In genomic region chr18:73461038-73461779, GRCh38 we compare ENCODE assay signal across 17 cellular contexts.
DNase-seq lines count a peak whose midpoint lies in the region; ATAC-seq, FAIRE-seq and TF ChIP-seq lines count a peak whose summit lies in the region.
"Had no signal": no experiment of that assay in that cellular context is flagged by ENCODE, and none has a peak within 500 bp of the region (broad histone marks: within the 10 kb centered on the region; RNA-seq: fewer than 3 reads in every experiment).

No MANE protein-coding gene starts in this region.

- no peak overlapping the region for H3K27ac Mint-ChIP-seq in astrocyte (ENCODE audit: unreplicated experiment)
- no peak overlapping the region for H3K27ac Mint-ChIP-seq in nephron progenitor cell
- H3K27ac Mint-ChIP-seq: CD8-positive, alpha-beta memory T cell had no signal

- in situ Hi-C loops in HepG2 (cut with HindIII; ENCODE audit: extremely low pct_ligation_motif_present, low pct_unique_long_range_greater_than_20kb) = no loop called here

- H3K27ac ChIP-seq in liver (ENCODE audit: low read depth in 1 of 2, low read length in 2 of 2) (peak overlapping the region in 1 of 2 donors; percentile 28), HepG2 (ENCODE audit: extremely low read length, insufficient read depth, low read length) (no peak overlapping the region), astrocyte (ENCODE audit: low read depth, low read length) (no peak overlapping the region), right lobe of liver (no peak overlapping the region), urinary bladder (ENCODE audit: low read depth) (peak overlapping the region; percentile 23)

- no peaks in the 10 kb centered on the region for H4K20me1 ChIP-seq in HepG2 (ENCODE audit: insufficient read depth, low read length)
- no peaks in the 10 kb centered on the region for H4K20me1 ChIP-seq in astrocyte (ENCODE audit: insufficient read depth, low read length)

- 54% methylated on average over 12 of the region's 12 CpGs for WGBS in liver
- 3% methylated on average over 9 of the region's 12 CpGs for WGBS in HepG2 (ENCODE audit: low lambda C conversion rate)
- WGBS in right lobe of liver (ENCODE audit: insufficient coverage, low coverage, low lambda C conversion rate, missing lambda C conversion rate) = 49% methylated on average over 12 of the region's 12 CpGs
- 47% methylated on average over 12 of the region's 12 CpGs for WGBS in urinary bladder

- no peak overlapping the region for H2AFZ ChIP-seq in HepG2 (ENCODE audit: low read length)
- H2AFZ ChIP-seq in astrocyte (ENCODE audit: low read depth, low read length) = no peak overlapping the region

- DNase-seq in HepG2 (ENCODE audit: low spot score) (no peak), astrocyte (ENCODE audit: low read depth) (no peak), right lobe of liver (peak in 1 of 3 donors; percentile 22), NOMO-1 treated with DMSO at 0.1 percent for 48 hours (lab: John Stamatoyannopoulos, UW; ENCODE audit: unreplicated experiment) (no peak), nephron progenitor cell (no peak), NCI-H1694 (lab: John Stamatoyannopoulos, UW) (no peak)
- DNase-seq: CD8-positive, alpha-beta memory T cell; NCI-H1436 treated with DMSO at 0.1 percent for 48 hours; NCI-H2107; SK-N-SH had no signal

- H3K36me3 Mint-ChIP-seq in astrocyte (ENCODE audit: low read depth, unreplicated experiment) (no peaks in the 10 kb centered on the region), nephron progenitor cell (ENCODE audit: low read depth) (no peaks in the 10 kb centered on the region)
- H3K36me3 Mint-ChIP-seq: CD8-positive, alpha-beta memory T cell had no signal

- H3K4me1 ChIP-seq in liver (ENCODE audit: control insufficient read depth in 4 of 4, insufficient read depth in 4 of 4, low read length in 3 of 4) (peaks cover 3 to 11% (median 4%) of the 10 kb centered on the region in 4 donors), HepG2 (ENCODE audit: insufficient read depth, low read length) (peaks cover 6% of the 10 kb centered on the region; the same call in 1 of the 2 replicates), astrocyte (ENCODE audit: insufficient read depth, low read length) (no peaks in the 10 kb centered on the region), right lobe of liver (no peaks in the 10 kb centered on the region), urinary bladder (ENCODE audit: insufficient read depth) (no peaks in the 10 kb centered on the region)
- H3K4me1 ChIP-seq: BE2C had no signal

- intact Hi-C loops in HepG2 (cut with micrococcal nuclease; ENCODE audit: unreplicated experiment) (no loop called here), right lobe of liver (cut with DNase I) (no loop called here)

- no peaks in the 10 kb centered on the region for H3K36me3 ChIP-seq in liver (ENCODE audit: control insufficient read depth in 4 of 4, insufficient read depth in 3 of 4, low read depth in 1 of 4, low read length in 3 of 4)
- H3K36me3 ChIP-seq in HepG2 (replicated peaks in 1 of 2; ENCODE audit: control insufficient read depth in 1 of 2, insufficient read depth in 2 of 2, low read length in 2 of 2) = no peaks in the 10 kb centered on the region
- H3K36me3 ChIP-seq in astrocyte (ENCODE audit: insufficient read depth, low read length) = no peaks in the 10 kb centered on the region
- H3K36me3 ChIP-seq in right lobe of liver = no peaks in the 10 kb centered on the region
- H3K36me3 ChIP-seq in urinary bladder (ENCODE audit: insufficient read depth) = peaks cover 1% of the 10 kb centered on the region
- H3K36me3 ChIP-seq: BE2C had no signal

- H3K4me2 ChIP-seq in HepG2 (ENCODE audit: low read depth, low read length) (no peak overlapping the region), astrocyte (ENCODE audit: low read length) (peak overlapping the region; percentile 52)
- H3K4me2 ChIP-seq: SK-N-SH had no signal

- POLR2A ChIA-PET in HepG2 (lab: Yijun Ruan, JAX) = no interaction called here

- TF ChIP-seq RAD21 in liver (IDR thresholded peaks at IDR 0.05) (no peak), HepG2 (CRISPR knock-in tag; IDR thresholded peaks at IDR 0.05) (no peak)

- H3K4me3 ChIP-seq in liver (ENCODE audit: low read depth in 1 of 3, low read length in 3 of 3) (no peak overlapping the region), HepG2 (replicated peaks in 1 of 3; ENCODE audit: insufficient read depth in 1 of 3, low read depth in 2 of 3, low read length in 3 of 3) (no peak overlapping the region), astrocyte (ENCODE audit: insufficient read depth, low read depth, low read length) (no peak overlapping the region), right lobe of liver (no peak overlapping the region), urinary bladder (ENCODE audit: low read depth, low read length) (no peak overlapping the region)
- H3K4me3 ChIP-seq: K562 had no signal

- H3K27me3 ChIP-seq in liver (ENCODE audit: control insufficient read depth in 4 of 4, insufficient read depth in 4 of 4, low read length in 3 of 4) (no peaks in the 10 kb centered on the region), HepG2 (ENCODE audit: control insufficient read depth in 1 of 2, insufficient read depth in 2 of 2, low read length in 2 of 2) (no peaks in the 10 kb centered on the region), astrocyte (ENCODE audit: insufficient read depth, low read length) (no peaks in the 10 kb centered on the region), right lobe of liver (no peaks in the 10 kb centered on the region)
- H3K27me3 ChIP-seq: BE2C had no signal

- FAIRE-seq in HepG2 (lab: Jason Lieb, UNC) (no peak), astrocyte (lab: Jason Lieb, UNC) (no peak)
- FAIRE-seq: H54, K562 had no signal

- H3K27me3 Mint-ChIP-seq in astrocyte (ENCODE audit: low read depth, unreplicated experiment) (no peaks in the 10 kb centered on the region), nephron progenitor cell (ENCODE audit: low read depth, poor library complexity) (peaks cover 3% of the 10 kb centered on the region)
- H3K27me3 Mint-ChIP-seq: CD8-positive, alpha-beta memory T cell had no signal

- TF ChIP-seq EP300 in HepG2 (IDR thresholded peaks at IDR 0.05; ENCODE audit: low read depth in 2 of 2, low read length in 2 of 2) (no peak), HepG2 (CRISPR knock-in tag; IDR thresholded peaks at IDR 0.05; ENCODE audit: borderline replicate concordance) (no peak)

- H3K4me3 Mint-ChIP-seq in astrocyte (ENCODE audit: unreplicated experiment) = no peak overlapping the region
- H3K4me3 Mint-ChIP-seq in nephron progenitor cell = no peak overlapping the region
- H3K4me3 Mint-ChIP-seq: CD8-positive, alpha-beta memory T cell had no signal

- no peaks in the 10 kb centered on the region for H3K9me3 ChIP-seq in liver (ENCODE audit: control insufficient read depth in 4 of 4, low read length in 3 of 4)
- H3K9me3 ChIP-seq in HepG2 (ENCODE audit: low read length) = no peaks in the 10 kb centered on the region
- H3K9me3 ChIP-seq in astrocyte (ENCODE audit: insufficient read depth, low read depth, low read length) = no peaks in the 10 kb centered on the region
- no peaks in the 10 kb centered on the region for H3K9me3 ChIP-seq in right lobe of liver
- H3K9me3 ChIP-seq: BE2C, SK-N-SH had no signal

- H3K4me1 Mint-ChIP-seq in astrocyte (ENCODE audit: low read depth, unreplicated experiment) = peaks cover 7% of the 10 kb centered on the region
- H3K4me1 Mint-ChIP-seq in nephron progenitor cell = peaks cover 6% of the 10 kb centered on the region
- H3K4me1 Mint-ChIP-seq: CD8-positive, alpha-beta memory T cell had no signal

- TF ChIP-seq CTCF in liver (IDR thresholded peaks at IDR 0.05; ENCODE audit: low read depth, low read length, missing input control) (no peak), HepG2 (CRISPR knock-in tag; IDR thresholded peaks at IDR 0.05) (no peak), astrocyte (IDR thresholded peaks at IDR 0.05; ENCODE audit: insufficient read depth, low read depth, low read length) (no peak), right lobe of liver (IDR thresholded peaks at IDR 0.05) (no peak), nephron progenitor cell (IDR thresholded peaks at IDR 0.05) (no peak)

- H3K9ac ChIP-seq in liver (ENCODE audit: low read depth in 1 of 2, low read length in 2 of 2) (no peak overlapping the region), HepG2 (ENCODE audit: insufficient read depth, low read depth, low read length) (no peak overlapping the region), astrocyte (ENCODE audit: low read length) (no peak overlapping the region)
- H3K9ac ChIP-seq: SK-N-SH had no signal

- CTCF ChIA-PET in HepG2 (lab: Yijun Ruan, JAX; ENCODE audit: low intra/inter-chr PET ratio, low total read pairs) = no interaction called here

- no peak for TF ChIP-seq POLR2A in HepG2 (IDR thresholded peaks at IDR 0.05; ENCODE audit: insufficient read depth in 1 of 2, low read depth in 2 of 2, low read length in 2 of 2)
- no peak for TF ChIP-seq POLR2A in right lobe of liver (IDR thresholded peaks at IDR 0.05)

- H3K9me3 Mint-ChIP-seq in astrocyte (ENCODE audit: unreplicated experiment) (no peaks in the 10 kb centered on the region), nephron progenitor cell (no peaks in the 10 kb centered on the region)

- BruUV-seq in HepG2 (replicated peaks; lab: Mats Ljungman, UMichigan) = no TSS peak

- no peak for ATAC-seq in HepG2
- ATAC-seq in right lobe of liver = peak; percentile 67 to 81 (median 76)
- ATAC-seq: K562, Panc1, Right ventricle myocardium inferior had no signal

- H3K79me2 ChIP-seq in HepG2 (ENCODE audit: insufficient read depth, low read length) = no peaks in the 10 kb centered on the region
- H3K79me2 ChIP-seq in astrocyte (ENCODE audit: insufficient read depth, low read length) = no peaks in the 10 kb centered on the region

TF ChIP-seq in liver, 16 proteins besides CTCF, POLR2A, EP300 and RAD21 (continues in another document):
- TF ChIP-seq EGR1 (IDR thresholded peaks at IDR 0.05; ENCODE audit: low read depth in 2 of 2) = peak; percentile 54 to 57
- TF ChIP-seq GABPA (IDR thresholded peaks at IDR 0.05 in 1 of 2, conservative IDR thresholded peaks at IDR 0.05 in 1 of 2) = no peak
- TF ChIP-seq NR2F2 (IDR thresholded peaks at IDR 0.05) = no peak
- no peak for TF ChIP-seq HNF4G (IDR thresholded peaks at IDR 0.05)
- peak; percentile 71 for TF ChIP-seq FOXA2 (IDR thresholded peaks at IDR 0.05)
- no peak for TF ChIP-seq ATF3 (IDR thresholded peaks at IDR 0.05)

TF ChIP-seq in HepG2, 621 proteins besides CTCF, POLR2A, EP300 and RAD21 (continues in another document):
- TF ChIP-seq ASH2L (IDR thresholded peaks at IDR 0.05; ENCODE audit: insufficient read length, low read depth, low read length) (no peak), POGZ (CRISPR knock-in tag; IDR thresholded peaks at IDR 0.05) (no peak), ZNF207 (IDR thresholded peaks at IDR 0.05; ENCODE audit: borderline replicate concordance) (no peak), SKI (IDR thresholded peaks at IDR 0.05; ENCODE audit: partially characterized antibody) (no peak), IRF9 (CRISPR knock-in tag; IDR thresholded peaks at IDR 0.05; ENCODE audit: borderline replicate concordance) (no peak)
